In the genomic region with DNA sequence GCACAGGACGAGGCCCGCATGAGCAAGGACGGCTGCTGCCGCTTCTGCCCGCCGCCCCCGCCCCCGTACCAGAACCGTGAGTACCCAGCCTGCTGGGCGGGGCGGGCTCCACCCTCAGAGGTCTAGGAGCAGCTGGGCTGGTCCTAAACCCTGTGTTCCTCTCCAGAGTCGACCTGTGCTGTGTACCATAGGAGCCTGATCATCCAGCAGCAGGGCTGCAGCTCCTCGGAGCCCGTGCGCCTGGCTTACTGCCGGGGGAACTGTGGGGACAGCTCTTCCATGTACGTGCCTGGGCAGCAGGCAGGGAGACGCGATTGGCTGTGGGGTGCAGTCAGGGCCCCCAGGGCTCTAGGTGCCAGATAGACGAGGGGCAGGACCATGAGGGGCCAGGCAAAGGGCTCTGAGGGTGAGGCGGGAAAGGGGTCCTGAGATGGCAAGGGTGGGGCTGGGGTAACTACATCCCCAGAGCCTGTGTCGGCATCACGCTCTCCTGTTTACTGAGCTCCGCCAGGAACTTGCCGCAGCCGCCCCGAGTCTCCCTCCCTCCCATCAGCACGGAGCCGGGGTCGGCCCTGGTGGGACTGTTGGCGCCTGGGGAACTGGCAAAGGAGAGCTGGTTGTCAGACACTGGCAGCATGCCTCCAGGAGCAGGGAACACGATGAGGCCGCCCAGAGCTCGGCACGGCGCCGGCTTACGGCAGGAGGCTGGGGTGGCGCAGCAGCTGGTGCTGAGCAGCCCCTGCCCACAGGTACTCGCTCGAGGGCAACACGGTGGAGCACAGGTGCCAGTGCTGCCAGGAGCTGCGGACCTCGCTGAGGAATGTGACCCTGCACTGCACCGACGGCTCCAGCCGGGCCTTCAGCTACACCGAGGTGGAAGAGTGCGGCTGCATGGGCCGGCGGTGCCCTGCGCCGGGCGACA, we compare ENCODE assay signal across 17 cellular contexts. TPM values are rescaled to one million over a fixed set of nuclear protein-coding genes. Genes with fewer than 3 reads are reported as not detected.
DNase-seq lines count a peak whose midpoint lies in the region; ATAC-seq and TF ChIP-seq lines count a peak whose summit lies in the region.
"Had no signal": no experiment of that assay in that cellular context is flagged by ENCODE, and none has a peak within 500 bp of the region (broad histone marks: within the 10 kb centered on the region; RNA-seq: fewer than 3 reads in every experiment).

No MANE protein-coding gene starts in this region.

- TF ChIP-seq CTCF in CD14-positive monocyte (IDR thresholded peaks at IDR 0.05) (no peak), MM.1S (IDR thresholded peaks at IDR 0.05; ENCODE audit: low read length) (no peak)

- H3K4me1 Mint-ChIP-seq in CD14-positive monocyte (no peaks in the 10 kb centered on the region), T-helper 17 cell (no peaks in the 10 kb centered on the region)

- H3K36me3 Mint-ChIP-seq in CD14-positive monocyte (no peaks in the 10 kb centered on the region), T-helper 17 cell (ENCODE audit: low read depth) (no peaks in the 10 kb centered on the region)

- peak overlapping the region; percentile 64 for H3K18ac ChIP-seq in neuronal stem cell (ENCODE audit: low read length)

- intact Hi-C loops in CD14-positive monocyte (cut with micrococcal nuclease), result loop anchor here in 1 of 2 donors (5.0 kb wide), 1 partner anchor 372 kb away; a partner anchor contains a TSS

- H3K27ac ChIP-seq in neuronal stem cell (replicated peaks; ENCODE audit: low read length) (no peak overlapping the region), MM.1S (ENCODE audit: low read length) (no peak overlapping the region)
- H3K27ac ChIP-seq: esophagus muscularis mucosa, hepatocyte, skin epidermis had no signal

- H3K4me3 ChIP-seq in neuronal stem cell (ENCODE audit: low read length in 2 of 2) (no peak overlapping the region), MM.1S (ENCODE audit: low read length) (no peak overlapping the region)
- H3K4me3 ChIP-seq: esophagus muscularis mucosa, hepatocyte, lung, skin epidermis had no signal

- peaks cover 0 to 6% (median 2%) of the 10 kb centered on the region in 3 donors for H3K27me3 Mint-ChIP-seq in CD14-positive monocyte (ENCODE audit: low read depth in 3 of 3)
- H3K27me3 Mint-ChIP-seq in T-helper 17 cell, result peaks cover 10% of the 10 kb centered on the region

- no peaks in the 10 kb centered on the region for H3K9me2 ChIP-seq in MM.1S (replicated peaks; ENCODE audit: insufficient read depth, low read length)

- H3K79me2 ChIP-seq in MM.1S (ENCODE audit: low read length), result no peaks in the 10 kb centered on the region
- H3K79me2 ChIP-seq: hepatocyte had no signal

- H3K9me3 Mint-ChIP-seq in CD14-positive monocyte, result peaks cover 0 to 3% (median 0%) of the 10 kb centered on the region in 7 donors

- peak overlapping the region; percentile 90 for H2AK5ac ChIP-seq in neuronal stem cell (ENCODE audit: low read depth, low read length)

- H2AFZ ChIP-seq in neuronal stem cell (ENCODE audit: low read length), result no peak overlapping the region
- H2AFZ ChIP-seq in MM.1S (ENCODE audit: low read length), result no peak overlapping the region
- H2AFZ ChIP-seq: hepatocyte had no signal

- ATAC-seq in T-helper 17 cell (no peak), HG03097 (IDR thresholded peaks at IDR 0.05; ENCODE audit: low FRiP score, unreplicated experiment) (no peak)

- no peak overlapping the region for H4K91ac ChIP-seq in neuronal stem cell (ENCODE audit: low read depth, low read length, poor library complexity)

- no peak overlapping the region for H3K4ac ChIP-seq in neuronal stem cell (ENCODE audit: low read length)

- H2BK120ac ChIP-seq in neuronal stem cell (ENCODE audit: low read depth, low read length), result no peak overlapping the region

- no peaks in the 10 kb centered on the region for H3K4me1 ChIP-seq in neuronal stem cell (ENCODE audit: control insufficient read depth in 2 of 2, insufficient read depth in 1 of 2, low read depth in 1 of 2, low read length in 2 of 2)
- H3K4me1 ChIP-seq in MM.1S (ENCODE audit: low read length), result no peaks in the 10 kb centered on the region

- H3K4me3 Mint-ChIP-seq in CD14-positive monocyte (no peak overlapping the region), T-helper 17 cell (no peak overlapping the region)

- DNase-seq in NCI-H2029 (lab: John Stamatoyannopoulos, UW), result peak; percentile 33
- no peak for DNase-seq in NCI-H2029 treated with DMSO at 0.1 percent for 48 hours (lab: John Stamatoyannopoulos, UW)
- DNase-seq in CD14-positive monocyte (ENCODE audit: low spot score), result peak; percentile 43
- peak in 2 of 3 donors; percentile 6 for DNase-seq in T-helper 17 cell
- DNase-seq in neuronal stem cell (ENCODE audit: low spot score), result no peak
- no peak for DNase-seq in MM.1S
- DNase-seq in GM19238 (ENCODE audit: insufficient read length, low spot score), result no peak
- DNase-seq: NCI-H226 had no signal

- H3K23ac ChIP-seq in neuronal stem cell (ENCODE audit: low read depth, low read length, poor library complexity), result peak overlapping the region; percentile 55

- H3K27ac Mint-ChIP-seq in CD14-positive monocyte, result no peak overlapping the region
- no peak overlapping the region for H3K27ac Mint-ChIP-seq in T-helper 17 cell

- H3K9me3 ChIP-seq in T-helper 17 cell (ENCODE audit: control insufficient read depth, low read length, poor library complexity, severe bottlenecking) (no peaks in the 10 kb centered on the region), neuronal stem cell (replicated peaks in 1 of 2; ENCODE audit: control insufficient read depth in 2 of 2, insufficient read depth in 1 of 2, low read depth in 1 of 2, low read length in 2 of 2) (no peaks in the 10 kb centered on the region), MM.1S (replicated peaks; ENCODE audit: insufficient read depth, low read length) (no peaks in the 10 kb centered on the region)
- H3K9me3 ChIP-seq: esophagus muscularis mucosa had no signal

- H4K8ac ChIP-seq in neuronal stem cell (ENCODE audit: low read depth, low read length), result peak overlapping the region; percentile 82

- H2BK15ac ChIP-seq in neuronal stem cell (ENCODE audit: low read length), result peak overlapping the region; percentile 92

- no peaks in the 10 kb centered on the region for H3F3A ChIP-seq in MM.1S (ENCODE audit: insufficient read depth, low read length)

- peak overlapping the region; percentile 73 for H2BK12ac ChIP-seq in neuronal stem cell (ENCODE audit: low read length)

- no peak overlapping the region for H3K4me2 ChIP-seq in neuronal stem cell (ENCODE audit: insufficient read depth, low read length, poor library complexity, severe bottlenecking)
- no peak overlapping the region for H3K4me2 ChIP-seq in MM.1S (ENCODE audit: low read depth, low read length)
- H3K4me2 ChIP-seq: hepatocyte had no signal

- no peaks in the 10 kb centered on the region for H3K36me3 ChIP-seq in neuronal stem cell (replicated peaks in 1 of 2; ENCODE audit: control insufficient read depth in 2 of 2, insufficient read depth in 2 of 2, low read length in 2 of 2)
- no peaks in the 10 kb centered on the region for H3K36me3 ChIP-seq in MM.1S (replicated peaks; ENCODE audit: insufficient read depth, low read length)
- H3K36me3 ChIP-seq: esophagus muscularis mucosa had no signal

- no peaks in the 10 kb centered on the region for H4K20me1 ChIP-seq in MM.1S (ENCODE audit: insufficient read depth, low read length)

- H3K79me1 ChIP-seq in neuronal stem cell (ENCODE audit: low read depth, low read length), result no peaks in the 10 kb centered on the region

- WGBS in neuronal stem cell (ENCODE audit: extremely low coverage in 2 of 2, insufficient read length in 2 of 2, insufficient replicate concordance in 1 of 2), 2 donors, result no CpG with 5 or more reads among the region's 54 CpGs

- peak overlapping the region; percentile 82 for H2BK5ac ChIP-seq in neuronal stem cell (ENCODE audit: low read length)

- H3K14ac ChIP-seq in neuronal stem cell (ENCODE audit: low read length), result peak overlapping the region; percentile 71

- no peak overlapping the region for H3K9ac ChIP-seq in neuronal stem cell (ENCODE audit: low read depth, low read length, poor library complexity)
- H3K9ac ChIP-seq in MM.1S (ENCODE audit: low read length), result no peak overlapping the region

- H3K27me3 ChIP-seq in neuronal stem cell (ENCODE audit: control insufficient read depth in 3 of 3, insufficient read depth in 3 of 3, low read depth in 1 of 3, low read length in 3 of 3), result peaks cover 0 to 19% (median 0%) of the 10 kb centered on the region in 3 experiments
- peaks cover 94% of the 10 kb centered on the region for H3K27me3 ChIP-seq in MM.1S (replicated peaks; ENCODE audit: insufficient read depth, low read length)
- H3K27me3 ChIP-seq: hepatocyte had no signal

RNA-seq across cellular contexts. Expression of a gene that starts 22.9 kb away (rescaled TPM):
- polyA plus RNA-seq in CD14-positive monocyte, result not detected
- total RNA-seq in T-helper 17 cell, result not detected
- polyA plus RNA-seq in neuronal stem cell (2013, experiment 1 of 2), result 0.01 TPM
- under 0.01 TPM for polyA plus RNA-seq in neuronal stem cell (2013, experiment 2 of 2)
- total RNA-seq: A673, H4, LHCN-M2 had no signal
- polyA plus RNA-seq: neural cell had no signal

RNA-seq across cellular contexts. Expression of a gene that starts 42.2 kb away (rescaled TPM):
- polyA plus RNA-seq in CD14-positive monocyte, result not detected
- not detected for total RNA-seq in T-helper 17 cell
- not detected for polyA plus RNA-seq in neuronal stem cell (2013, experiment 1 of 2)
- polyA plus RNA-seq in neuronal stem cell (2013, experiment 2 of 2), result not detected
- total RNA-seq: A673, H4, LHCN-M2 had no signal
- polyA plus RNA-seq: neural cell had no signal

Comparison
In these comparisons a context has a peak if more than half of its experiments do, and no peak if none do; other contexts are left out.
1. DNase-seq: peak in NCI-H2029 (single experiment), CD14-positive monocyte (single experiment) and T-helper 17 cell (2 of 3); none in NCI-H2029 treated with DMSO at 0.1 percent for 48 hours (single experiment), neuronal stem cell (single experiment), MM.1S (single experiment) and GM19238 (single experiment).